14 cellular contexts compared by ENCODE assay signal in the genomic region with DNA sequence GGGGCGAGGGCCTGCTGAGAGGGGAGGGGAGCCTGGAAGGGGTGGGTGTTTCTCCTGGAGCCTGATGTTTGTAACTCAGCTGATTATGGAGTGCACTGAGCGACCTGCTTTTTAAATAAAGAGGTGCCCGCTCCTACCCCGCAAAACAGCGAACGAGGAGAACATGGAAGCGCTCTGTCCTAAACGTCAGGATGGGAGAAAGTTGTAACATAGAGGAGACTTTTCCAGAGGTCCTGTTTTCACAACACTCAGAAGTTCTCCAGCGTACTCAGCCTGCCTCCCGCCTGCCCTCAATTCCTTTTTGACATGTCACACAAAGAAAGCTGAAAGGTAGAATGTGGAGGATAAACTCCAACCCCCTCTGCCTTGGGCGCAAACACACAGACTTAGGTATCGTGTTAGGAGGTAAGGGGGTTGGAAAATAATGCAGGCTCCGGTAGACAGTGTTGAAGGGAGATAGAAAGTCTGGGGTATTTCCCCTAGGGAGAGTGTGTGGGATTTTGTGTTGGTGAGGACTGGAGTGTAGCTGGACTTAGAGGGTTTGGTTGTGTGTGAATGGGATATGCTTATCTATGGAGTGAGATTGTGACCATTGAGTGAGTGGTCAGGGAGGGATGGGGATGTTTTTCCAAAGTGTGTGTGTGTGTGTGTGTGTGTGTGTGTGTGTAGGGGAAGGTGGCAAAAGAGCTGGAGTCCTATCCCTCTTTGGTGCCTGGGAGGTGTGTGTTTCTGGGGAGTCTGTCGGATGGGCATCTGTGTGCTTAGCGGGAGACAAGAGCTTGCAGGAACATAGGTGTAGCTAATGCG. TPM values are rescaled to one million over a fixed set of nuclear protein-coding genes. Genes with fewer than 3 reads are reported as not detected.
DNase-seq lines count a peak whose midpoint lies in the region; ATAC-seq and TF ChIP-seq lines count a peak whose summit lies in the region.
"Had no signal": no experiment of that assay in that cellular context is flagged by ENCODE, and none has a peak within 500 bp of the region (broad histone marks: within the 10 kb centered on the region; RNA-seq: fewer than 3 reads in every experiment).

No MANE protein-coding gene starts in this region.

- H3K4me1 ChIP-seq in GM23338 (ENCODE audit: insufficient read depth) (peaks cover 25% of the 10 kb centered on the region), adipocyte (ENCODE audit: control insufficient read depth, insufficient read depth, low read length) (peaks cover 9% of the 10 kb centered on the region), iPS-18a (ENCODE audit: control insufficient read depth, low read depth, low read length) (peaks cover 18% of the 10 kb centered on the region), smooth muscle cell (ENCODE audit: low read depth) (peaks cover 26% of the 10 kb centered on the region)

- no peak for ATAC-seq in GM23338
- ATAC-seq: activated CD8-positive, alpha-beta T cell treated with anti-CD3 and anti-CD28 coated beads for 36 hours; CD8-positive, alpha-beta T cell; stimulated activated naive CD8-positive, alpha-beta T cell treated with anti-CD3 and anti-CD28 coated beads, Interleukin-15, amount 100 ng/mL, for 72 hours had no signal

- DNase-seq in GM23338 (ENCODE audit: low spot score): no peak
- no peak for DNase-seq in adipocyte (ENCODE audit: low read depth)
- no peak for DNase-seq in smooth muscle cell (lab: John Stamatoyannopoulos, UW; ENCODE audit: unreplicated experiment)
- DNase-seq in Calu3: no peak
- DNase-seq in NCI-H2029 treated with DMSO at 0.1 percent for 48 hours (lab: John Stamatoyannopoulos, UW): no peak
- no peak for DNase-seq in UCSD-AML1 (lab: John Stamatoyannopoulos, UW; ENCODE audit: unreplicated experiment)
- DNase-seq in SIG-M5 treated with dmso at 0.1 percent for 504 hours (lab: John Stamatoyannopoulos, UW; ENCODE audit: unreplicated experiment): no peak
- DNase-seq: activated CD8-positive, alpha-beta T cell treated with anti-CD3 and anti-CD28 coated beads for 36 hours; activated naive CD4-positive, alpha-beta T cell treated with anti-CD3 and anti-CD28 coated beads, Interleukin-2, amount 50 U/mL, for 16 hours; foreskin melanocyte; MM.1S; stimulated activated naive CD8-positive, alpha-beta T cell treated with anti-CD3 and anti-CD28 coated beads, Interleukin-15, amount 100 ng/mL, for 72 hours had no signal

- no peaks in the 10 kb centered on the region for H3K79me2 ChIP-seq in GM23338 (replicated peaks; ENCODE audit: insufficient read depth)
- H3K79me2 ChIP-seq in smooth muscle cell (ENCODE audit: low read depth): no peaks in the 10 kb centered on the region

- H3K36me3 ChIP-seq in GM23338 (ENCODE audit: insufficient read depth): no peaks in the 10 kb centered on the region
- H3K36me3 ChIP-seq in adipocyte (ENCODE audit: control insufficient read depth, insufficient read depth, low read length, severe bottlenecking): no peaks in the 10 kb centered on the region
- H3K36me3 ChIP-seq in iPS-18a (ENCODE audit: control insufficient read depth, low read depth, low read length): no peaks in the 10 kb centered on the region
- H3K36me3 ChIP-seq in smooth muscle cell (ENCODE audit: low read depth): no peaks in the 10 kb centered on the region

- H3K9me3 Mint-ChIP-seq in GM23338 (no peaks in the 10 kb centered on the region; the same call in 2 of the 3 replicates), Calu3 (ENCODE audit: low read depth, unreplicated experiment) (peaks cover 2% of the 10 kb centered on the region)
- H3K9me3 Mint-ChIP-seq: activated CD8-positive, alpha-beta T cell treated with anti-CD3 and anti-CD28 coated beads for 36 hours; stimulated activated naive CD8-positive, alpha-beta T cell treated with anti-CD3 and anti-CD28 coated beads, Interleukin-15, amount 100 ng/mL, for 72 hours had no signal

- H3K9me2 ChIP-seq in GM23338 (ENCODE audit: insufficient read depth): no peaks in the 10 kb centered on the region

- intact Hi-C loops in Calu3 (cut with micrococcal nuclease; ENCODE audit: unreplicated experiment): no loop called here

- H3K4me3 Mint-ChIP-seq in GM23338: no peak overlapping the region
- no peak overlapping the region for H3K4me3 Mint-ChIP-seq in Calu3 (ENCODE audit: low read depth, unreplicated experiment)
- H3K4me3 Mint-ChIP-seq: activated CD8-positive, alpha-beta T cell treated with anti-CD3 and anti-CD28 coated beads for 36 hours; CD8-positive, alpha-beta T cell; stimulated activated naive CD8-positive, alpha-beta T cell treated with anti-CD3 and anti-CD28 coated beads, Interleukin-15, amount 100 ng/mL, for 72 hours had no signal

- H3K27me3 ChIP-seq in GM23338 (ENCODE audit: insufficient read depth) (peaks cover 94% of the 10 kb centered on the region), adipocyte (replicated peaks; ENCODE audit: control insufficient read depth, insufficient read depth, low read length) (peaks cover 57% of the 10 kb centered on the region), iPS-18a (ENCODE audit: control insufficient read depth, insufficient read depth, low read length) (peaks cover 77% of the 10 kb centered on the region), smooth muscle cell (ENCODE audit: low read depth) (peaks cover 79% of the 10 kb centered on the region)

- H3F3A ChIP-seq in GM23338 (replicated peaks; ENCODE audit: low read depth): no peaks in the 10 kb centered on the region
- no peaks in the 10 kb centered on the region for H3F3A ChIP-seq in smooth muscle cell (ENCODE audit: low read depth)

- H3K27ac ChIP-seq in GM23338 (ENCODE audit: low read depth) (no peak overlapping the region), iPS-18a (ENCODE audit: low read length) (no peak overlapping the region), smooth muscle cell (ENCODE audit: low read depth) (no peak overlapping the region)

- H2AFZ ChIP-seq in GM23338: peak overlapping the region; percentile 93
- H2AFZ ChIP-seq in smooth muscle cell (ENCODE audit: low read depth): no peak overlapping the region

- H4K20me1 ChIP-seq in GM23338 (replicated peaks; ENCODE audit: insufficient read depth) (no peaks in the 10 kb centered on the region), smooth muscle cell (ENCODE audit: low read depth) (no peaks in the 10 kb centered on the region)

- H3K4me3 ChIP-seq in GM23338: peak overlapping the region; percentile 77
- peak overlapping the region; percentile 73 for H3K4me3 ChIP-seq in adipocyte (ENCODE audit: low read length)
- peak overlapping the region; percentile 70 for H3K4me3 ChIP-seq in iPS-18a (ENCODE audit: low read length)
- H3K4me3 ChIP-seq in smooth muscle cell: peak overlapping the region; percentile 63

- BruUV-seq in Calu3 (replicated peaks; lab: Mats Ljungman, UMichigan): no TSS peak

- CTCF ChIA-PET in Calu3 (lab: Charles Lee): no interaction called here

- H3K9ac ChIP-seq in adipocyte (ENCODE audit: low read length) (no peak overlapping the region), iPS-18a (ENCODE audit: low read length) (no peak overlapping the region), smooth muscle cell (ENCODE audit: low read depth) (no peak overlapping the region)

- H3K27ac Mint-ChIP-seq in GM23338: no peak overlapping the region
- H3K27ac Mint-ChIP-seq in Calu3 (ENCODE audit: unreplicated experiment): no peak overlapping the region
- H3K27ac Mint-ChIP-seq: activated CD8-positive, alpha-beta T cell treated with anti-CD3 and anti-CD28 coated beads for 36 hours; CD8-positive, alpha-beta T cell; stimulated activated naive CD8-positive, alpha-beta T cell treated with anti-CD3 and anti-CD28 coated beads, Interleukin-15, amount 100 ng/mL, for 72 hours had no signal

- H3K4me2 ChIP-seq in GM23338: peak overlapping the region; percentile 98
- peak overlapping the region; percentile 84 for H3K4me2 ChIP-seq in smooth muscle cell

- TF ChIP-seq CTCF in GM23338 (conservative IDR thresholded peaks at IDR 0.05; ENCODE audit: low read depth in 2 of 2) (no peak), smooth muscle cell (IDR thresholded peaks at IDR 0.05; ENCODE audit: borderline replicate concordance, insufficient read depth, poor library complexity, severe bottlenecking) (no peak), Calu3 (IDR thresholded peaks at IDR 0.05; ENCODE audit: unreplicated experiment) (no peak)

- H3K27me3 Mint-ChIP-seq in GM23338 (ENCODE audit: insufficient read depth, low read depth, poor library complexity) (peaks cover 34% of the 10 kb centered on the region), Calu3 (ENCODE audit: unreplicated experiment) (no peaks in the 10 kb centered on the region)

- no peaks in the 10 kb centered on the region for H3K9me3 ChIP-seq in adipocyte (ENCODE audit: control insufficient read depth, low read length)
- no peaks in the 10 kb centered on the region for H3K9me3 ChIP-seq in iPS-18a (ENCODE audit: control insufficient read depth, low read depth, low read length)
- H3K9me3 ChIP-seq in smooth muscle cell (replicated peaks; ENCODE audit: low read depth): no peaks in the 10 kb centered on the region

- 18% methylated on average over 16 of the region's 16 CpGs for WGBS in smooth muscle cell (ENCODE audit: low lambda C conversion rate)

- H3K4me1 Mint-ChIP-seq in GM23338 (peaks cover 19% of the 10 kb centered on the region; the same call in 2 of the 3 replicates), Calu3 (ENCODE audit: low read depth, unreplicated experiment) (no peaks in the 10 kb centered on the region)

- no peaks in the 10 kb centered on the region for H3K36me3 Mint-ChIP-seq in GM23338 (ENCODE audit: low read depth)
- H3K36me3 Mint-ChIP-seq in Calu3 (ENCODE audit: insufficient read depth, unreplicated experiment): no peaks in the 10 kb centered on the region
- H3K36me3 Mint-ChIP-seq: CD8-positive, alpha-beta T cell had no signal

TF ChIP-seq in GM23338, 12 proteins besides CTCF, POLR2A, EP300 and RAD21:
- peak; percentile 36 for TF ChIP-seq EZH2 (IDR thresholded peaks at IDR 0.05; ENCODE audit: low read depth, unreplicated experiment)
- no peak for TF ChIP-seq EZH2phosphoT487 (IDR thresholded peaks at IDR 0.05; ENCODE audit: unreplicated experiment)
- no peak for TF ChIP-seq NANOG (IDR thresholded peaks at IDR 0.05; ENCODE audit: borderline replicate concordance)

RNA-seq across cellular contexts. Expression of a gene that starts 2.1 kb away (rescaled TPM):
- total RNA-seq in GM23338 (2014; rRNA removed; shearing (Covaris generic)): 2.4 TPM in 1 of 2 replicates, not detected in the other
- polyA plus RNA-seq in GM23338 (2016; fragmentation: Nextera tagmentation; extraction: Ambion mirVana) (1.2 and 1.5 TPM in 2 replicates), smooth muscle cell (3.4 and 4.2 TPM in 2 replicates)
- total RNA-seq in smooth muscle cell (0.67 and 1.1 TPM in 2 replicates), Calu3 (2022) (not detected in 2 replicates)
- total RNA-seq: activated CD8-positive, alpha-beta T cell treated with anti-CD3 and anti-CD28 coated beads for 36 hours; CD8-positive, alpha-beta T cell had no signal
